25 cellular contexts compared by ENCODE assay signal in genomic region chr1:215131291-215131690, GRCh38. TPM values are rescaled to one million over a fixed set of nuclear protein-coding genes. Genes with fewer than 3 reads are reported as not detected.
"Had no signal": no experiment of that assay in that cellular context is flagged by ENCODE, and none has a peak within 500 bp of the region (broad histone marks: within the 10 kb centered on the region; RNA-seq: fewer than 3 reads in every experiment).

No MANE protein-coding gene starts in this region.

- H3K9me3 Mint-ChIP-seq: nephron; stimulated activated naive CD8-positive, alpha-beta T cell treated with anti-CD3 and anti-CD28 coated beads, Interleukin-15, Interleukin-2, amounts not matched to agents 100 ng/mL and 50 ng/mL, for 24 hours; type B pancreatic cell had no signal

- H2AFZ ChIP-seq: parathyroid adenoma had no signal

- H3K79me2 ChIP-seq: parathyroid adenoma had no signal

- FAIRE-seq: keratinocyte had no signal

- H3K27me3 ChIP-seq: left lung, right atrium auricular region, right lobe of liver, tibial nerve, uterus had no signal

- H3K36me3 Mint-ChIP-seq: naive thymus-derived CD8-positive, alpha-beta T cell; stimulated activated naive B cell treated with anti-CD40 and anti-IgM and Interleukin-4, amounts not matched to agents 10 μg/mL and 1 μg/mL and 100 μg/mL, for 72 hours; type B pancreatic cell had no signal

- H3K27ac ChIP-seq: left lung, lower lobe of right lung, parathyroid adenoma, psoas muscle, right atrium auricular region, right lobe of liver, tibial nerve, uterus had no signal

- H3K9ac ChIP-seq: parathyroid adenoma had no signal

- H3K4me3 Mint-ChIP-seq: naive thymus-derived CD8-positive, alpha-beta T cell; nephron; neural crest cell; stimulated activated naive B cell treated with anti-CD40 and anti-IgM and Interleukin-4, amounts not matched to agents 10 μg/mL and 1 μg/mL and 100 μg/mL, for 72 hours; stimulated activated naive CD8-positive, alpha-beta T cell treated with anti-CD3 and anti-CD28 coated beads, Interleukin-15, Interleukin-2, amounts not matched to agents 100 ng/mL and 50 ng/mL, for 24 hours; type B pancreatic cell had no signal

- H3K9me3 ChIP-seq: left lung, lower lobe of right lung, psoas muscle, right atrium auricular region, right lobe of liver, tibial nerve, uterus had no signal

- DNase-seq: hippocampal formation; left colon; left lung; lower lobe of right lung; mammary epithelial cell; mesenchymal stem cell; naive thymus-derived CD8-positive, alpha-beta T cell; nucleus accumbens; psoas muscle; right lobe of liver; stimulated activated CD4-positive, alpha-beta T cell treated with anti-CD3 and anti-CD28 coated beads, Interleukin-12 subunit alpha, Interleukin-12 subunit beta, amount 100 ng/mL, for 4 hours; stimulated activated CD4-positive, alpha-beta T cell treated with anti-CD3 and anti-CD28 coated beads, Interleukin-15, amount 100 ng/mL, for 24 hours; stimulated activated CD4-positive, alpha-beta T cell treated with anti-CD3 and anti-CD28 coated beads, Interleukin-2, amount 100 ng/mL, for 24 hours; stimulated activated CD4-positive, alpha-beta T cell treated with anti-CD3 and anti-CD28 coated beads, Interleukin-4, amount 100 ng/mL, for 1 hour; stimulated activated naive B cell treated with anti-CD40 and anti-IgM and Interleukin-4, amounts not matched to agents 10 μg/mL and 1 μg/mL and 100 μg/mL, for 72 hours; substantia nigra; uterus had no signal

- H3K36me3 ChIP-seq: left lung, lower lobe of right lung, right atrium auricular region, right lobe of liver, tibial nerve, uterus had no signal

- H3K27me3 Mint-ChIP-seq: stimulated activated naive B cell treated with anti-CD40 and anti-IgM and Interleukin-4, amounts not matched to agents 10 μg/mL and 1 μg/mL and 100 μg/mL, for 72 hours; stimulated activated naive CD8-positive, alpha-beta T cell treated with anti-CD3 and anti-CD28 coated beads, Interleukin-15, Interleukin-2, amounts not matched to agents 100 ng/mL and 50 ng/mL, for 24 hours; type B pancreatic cell had no signal

- H3K4me1 ChIP-seq: left lung, lower lobe of right lung, parathyroid adenoma, psoas muscle, right atrium auricular region, tibial nerve, uterus had no signal

- H3K27ac Mint-ChIP-seq: naive thymus-derived CD8-positive, alpha-beta T cell; stimulated activated naive B cell treated with anti-CD40 and anti-IgM and Interleukin-4, amounts not matched to agents 10 μg/mL and 1 μg/mL and 100 μg/mL, for 72 hours; stimulated activated naive CD8-positive, alpha-beta T cell treated with anti-CD3 and anti-CD28 coated beads, Interleukin-15, Interleukin-2, amounts not matched to agents 100 ng/mL and 50 ng/mL, for 24 hours; type B pancreatic cell had no signal

- H3K4me1 Mint-ChIP-seq: naive thymus-derived CD8-positive, alpha-beta T cell; nephron; neural crest cell; stimulated activated naive B cell treated with anti-CD40 and anti-IgM and Interleukin-4, amounts not matched to agents 10 μg/mL and 1 μg/mL and 100 μg/mL, for 72 hours had no signal

- ATAC-seq: left colon; left lung; lower lobe of right lung; naive thymus-derived CD8-positive, alpha-beta T cell; psoas muscle; right lobe of liver; stimulated activated naive B cell treated with anti-CD40 and anti-IgM and Interleukin-4, amounts not matched to agents 10 μg/mL and 1 μg/mL and 100 μg/mL, for 72 hours had no signal

- H3K4me3 ChIP-seq: left lung, lower lobe of right lung, psoas muscle, right atrium auricular region, right lobe of liver, tibial nerve, uterus had no signal

RNA-seq across cellular contexts. Expression of gene KCNK2, which starts 48.8 kb away (rescaled TPM):
- total RNA-seq: lower lobe of right lung; naive thymus-derived CD8-positive, alpha-beta T cell had no signal
- polyA plus RNA-seq: naive thymus-derived CD8-positive, alpha-beta T cell had no signal
